ENCODE assay signal across 2 cellular contexts in the genomic region with DNA sequence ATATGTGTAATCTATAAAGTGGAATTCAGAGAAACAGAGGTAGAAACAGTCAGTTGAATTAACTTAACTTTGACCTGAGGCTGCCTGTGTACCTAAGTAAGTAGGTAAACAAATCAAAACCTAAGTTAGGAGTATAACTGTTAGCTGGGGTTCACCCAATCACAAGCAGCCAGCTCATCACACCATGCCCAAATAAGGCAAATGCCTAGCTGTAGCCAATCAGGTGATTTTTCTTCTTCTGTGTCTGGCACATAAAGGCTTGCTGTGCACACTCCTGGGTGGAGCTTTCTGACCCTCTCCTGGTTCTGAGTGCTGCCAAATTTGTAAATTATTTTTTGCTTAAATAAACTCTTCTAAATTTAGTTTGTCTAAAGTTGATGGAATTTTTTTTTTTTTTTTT.
TF ChIP-seq lines count a peak whose summit lies in the region.

No MANE protein-coding gene starts in this region.

TF ChIP-seq in HEK293, 187 proteins besides CTCF, POLR2A, EP300 and RAD21:
- TF ChIP-seq ZNF555 (tag by site-specific recombination; conservative IDR thresholded peaks at IDR 0.05) (no peak), ZNF362 (tag by site-specific recombination; IDR thresholded peaks at IDR 0.05) (0 out of 2 replicates have a peak, but pooled peaks have one; percentile 45)

TF ChIP-seq in HepG2, 621 proteins besides CTCF, POLR2A, EP300 and RAD21:
- TF ChIP-seq PTBP1 (IDR thresholded peaks at IDR 0.05; ENCODE audit: low read depth, low read length, poor library complexity, severe bottlenecking), result no peak
- TF ChIP-seq POGZ (CRISPR knock-in tag; IDR thresholded peaks at IDR 0.05), result peak; percentile 51; the same call in 1 of the 2 replicates
- no peak for TF ChIP-seq CERS6 (CRISPR knock-in tag; IDR thresholded peaks at IDR 0.05)
- TF ChIP-seq NFYB (CRISPR knock-in tag; IDR thresholded peaks at IDR 0.05), result peak; percentile 58
- no peak for TF ChIP-seq ATF7-NPFF (CRISPR knock-in tag; IDR thresholded peaks at IDR 0.05; ENCODE audit: low read depth)
- no peak for TF ChIP-seq KLF13 (CRISPR knock-in tag; IDR thresholded peaks at IDR 0.05)
- no peak for TF ChIP-seq ZNF768 (CRISPR knock-in tag; IDR thresholded peaks at IDR 0.05)
- peak; percentile 99 for TF ChIP-seq SRF (IDR thresholded peaks at IDR 0.05; ENCODE audit: low read depth, low read length)
- TF ChIP-seq FOXA3 (CRISPR knock-in tag; IDR thresholded peaks at IDR 0.05), result 0 out of 2 replicates have a peak, but pooled peaks have one; percentile 16
- TF ChIP-seq ZNF205 (CRISPR knock-in tag; IDR thresholded peaks at IDR 0.05), result no peak
- no peak for TF ChIP-seq ZSCAN20 (CRISPR knock-in tag; IDR thresholded peaks at IDR 0.05; ENCODE audit: borderline replicate concordance)
- TF ChIP-seq, protein P1, sequence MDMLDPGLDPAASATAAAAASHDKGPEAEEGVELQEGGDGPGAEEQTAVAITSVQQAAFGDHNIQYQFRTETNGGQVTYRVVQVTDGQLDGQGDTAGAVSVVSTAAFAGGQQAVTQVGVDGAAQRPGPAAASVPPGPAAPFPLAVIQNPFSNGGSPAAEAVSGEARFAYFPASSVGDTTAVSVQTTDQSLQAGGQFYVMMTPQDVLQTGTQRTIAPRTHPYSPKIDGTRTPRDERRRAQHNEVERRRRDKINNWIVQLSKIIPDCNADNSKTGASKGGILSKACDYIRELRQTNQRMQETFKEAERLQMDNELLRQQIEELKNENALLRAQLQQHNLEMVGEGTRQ (IDR thresholded peaks at IDR 0.05; ENCODE audit: low read depth, low read length), result no peak
- TF ChIP-seq, protein P1 (CRISPR knock-in tag; IDR thresholded peaks at IDR 0.05; ENCODE audit: borderline replicate concordance), result peak; percentile 90; the same call in 1 of the 2 replicates
- TF ChIP-seq ZNF17 (CRISPR knock-in tag; IDR thresholded peaks at IDR 0.05), result no peak
- TF ChIP-seq CREB1 (IDR thresholded peaks at IDR 0.05), result no peak
- 0 out of 2 replicates have a peak, but pooled peaks have one; percentile 14 for TF ChIP-seq CREB1 (CRISPR knock-in tag; IDR thresholded peaks at IDR 0.05)
- TF ChIP-seq ZNF672 (CRISPR knock-in tag; IDR thresholded peaks at IDR 0.05), result no peak
- peak; percentile 56 for TF ChIP-seq ZFP36 (IDR thresholded peaks at IDR 0.05; ENCODE audit: borderline replicate concordance, low read depth, low read length, partially characterized antibody)
- no peak for TF ChIP-seq TBP (CRISPR knock-in tag; IDR thresholded peaks at IDR 0.05)
- peak; percentile 91; the same call in 1 of the 2 replicates for TF ChIP-seq XBP1 (CRISPR knock-in tag; IDR thresholded peaks at IDR 0.05)
- no peak for TF ChIP-seq ETV6 (CRISPR knock-in tag; conservative IDR thresholded peaks at IDR 0.05)
- TF ChIP-seq AKAP8 (CRISPR knock-in tag; IDR thresholded peaks at IDR 0.05), result no peak
- peak; percentile 60; the same call in 1 of the 2 replicates for TF ChIP-seq NFYC (CRISPR knock-in tag; IDR thresholded peaks at IDR 0.05)
- TF ChIP-seq ZNF549 (CRISPR knock-in tag; IDR thresholded peaks at IDR 0.05), result no peak
- peak; percentile 53; the same call in 1 of the 2 replicates for TF ChIP-seq CREM (IDR thresholded peaks at IDR 0.05)
- TF ChIP-seq CREM (CRISPR knock-in tag; IDR thresholded peaks at IDR 0.05), result no peak
- peak; percentile 55; the same call in 1 of the 2 replicates for TF ChIP-seq ZMYM4 (CRISPR knock-in tag; IDR thresholded peaks at IDR 0.05)
